Comparison of ENCODE assay signal across 11 cellular contexts in the genomic region with DNA sequence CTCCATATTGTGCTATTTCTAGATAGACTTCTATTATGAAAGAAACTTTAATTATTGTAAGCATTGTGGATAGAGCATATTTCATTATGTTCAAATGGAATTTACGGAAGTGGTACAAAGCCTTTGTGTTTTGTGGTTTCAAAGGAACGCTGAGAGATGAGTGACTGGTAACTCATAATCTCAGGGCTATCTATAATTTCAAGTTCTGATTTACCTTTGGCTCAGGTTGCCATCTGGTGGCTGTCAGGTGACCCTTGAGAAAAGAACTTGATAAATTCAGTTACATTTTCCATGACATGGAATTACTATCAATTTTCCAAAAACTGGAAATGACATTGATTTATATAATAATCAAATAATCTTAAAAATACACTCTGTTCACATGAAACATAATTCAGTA. TPM values are rescaled to one million over a fixed set of nuclear protein-coding genes. Genes with fewer than 3 reads are reported as not detected.
A peak's percentile ranks its signal among the peaks of the same experiment; 100 is the strongest.
DNase-seq lines count a peak whose midpoint lies in the region; TF ChIP-seq lines count a peak whose summit lies in the region.
"Had no signal": no experiment of that assay in that cellular context is flagged by ENCODE, and none has a peak within 500 bp of the region (broad histone marks: within the 10 kb centered on the region; RNA-seq: fewer than 3 reads in every experiment).

No MANE protein-coding gene starts in this region.

- in situ Hi-C loops in astrocyte of the spinal cord (cut with HindIII; ENCODE audit: low sequenced_read_pairs) = no loop called here

- no peaks in the 10 kb centered on the region for H3K9me3 Mint-ChIP-seq in activated T-cell treated with anti-CD3 and anti-CD28 coated beads, Interleukin-2, amount 50 U/mL, for 24 hours
- H3K9me3 Mint-ChIP-seq: CD4-positive, alpha-beta T cell; naive B cell had no signal

- no peak overlapping the region for H3K4me3 Mint-ChIP-seq in activated T-cell treated with anti-CD3 and anti-CD28 coated beads, Interleukin-2, amount 50 U/mL, for 24 hours
- H3K4me3 Mint-ChIP-seq: CD4-positive, alpha-beta T cell; naive B cell had no signal

- 94% methylated on average over 2 of the region's 2 CpGs for WGBS in esophagus muscularis mucosa

- no peak for TF ChIP-seq EP300 in esophagus muscularis mucosa (IDR thresholded peaks at IDR 0.05)

- TF ChIP-seq POLR2A in esophagus muscularis mucosa (IDR thresholded peaks at IDR 0.05; ENCODE audit: low read depth) = no peak

- no peak overlapping the region for H3K27ac ChIP-seq in C4-2B
- no peak overlapping the region for H3K27ac ChIP-seq in esophagus muscularis mucosa (replicated peaks in 1 of 4)
- H3K27ac ChIP-seq: tibial artery had no signal

- no peaks in the 10 kb centered on the region for H3K36me3 ChIP-seq in esophagus muscularis mucosa
- H3K36me3 ChIP-seq: tibial artery had no signal

- H3K36me3 Mint-ChIP-seq in activated T-cell treated with anti-CD3 and anti-CD28 coated beads, Interleukin-2, amount 50 U/mL, for 24 hours (ENCODE audit: low read depth) = no peaks in the 10 kb centered on the region
- H3K36me3 Mint-ChIP-seq: naive B cell had no signal

- H3K9me3 ChIP-seq in esophagus muscularis mucosa = no peaks in the 10 kb centered on the region
- H3K9me3 ChIP-seq: tibial artery had no signal

- TF ChIP-seq CTCF in C4-2B (conservative IDR thresholded peaks at IDR 0.05) (peak; percentile 70), GM12873 (IDR thresholded peaks at IDR 0.05; ENCODE audit: insufficient read depth, low read depth, low read length, missing control alignments) (peak; percentile 20), astrocyte of the spinal cord (IDR thresholded peaks at IDR 0.05; ENCODE audit: low read depth, low read length) (no peak), esophagus muscularis mucosa (IDR thresholded peaks at IDR 0.05) (no peak)

- intact Hi-C loops in esophagus muscularis mucosa (cut with DNase I) = loop anchor here (5.0 kb wide), 1 partner anchor 786 kb away; no protein-coding TSS in a partner anchor

- DNase-seq in NCI-H1105 treated with DMSO at 0.1 percent for 48 hours (lab: John Stamatoyannopoulos, UW) (peak; percentile 64), astrocyte of the spinal cord (ENCODE audit: low read depth, low spot score) (peak; percentile 17), esophagus muscularis mucosa (ENCODE audit: extremely low spot score) (no peak), foreskin melanocyte (no peak), NCI-H2196 treated with DMSO at 0.1 percent for 48 hours (lab: John Stamatoyannopoulos, UW; ENCODE audit: unreplicated experiment) (no peak)
- no peak for DNase-seq in activated T-cell treated with anti-CD3 and anti-CD28 coated beads, Interleukin-2, amount 50 U/mL, for 24 hours
- DNase-seq: CD4-positive, alpha-beta T cell; naive B cell; tibial artery had no signal

- H3K27ac Mint-ChIP-seq in activated T-cell treated with anti-CD3 and anti-CD28 coated beads, Interleukin-2, amount 50 U/mL, for 24 hours = no peak overlapping the region
- H3K27ac Mint-ChIP-seq: CD4-positive, alpha-beta T cell; naive B cell had no signal

- H3K27me3 ChIP-seq in esophagus muscularis mucosa = no peaks in the 10 kb centered on the region

- H3K4me1 ChIP-seq in esophagus muscularis mucosa = peaks cover 0 to 9% (median 0%) of the 10 kb centered on the region in 4 donors
- H3K4me1 ChIP-seq: tibial artery had no signal

- H3K4me3 ChIP-seq in astrocyte of the spinal cord (ENCODE audit: low read depth, low read length) (no peak overlapping the region), esophagus muscularis mucosa (no peak overlapping the region)
- H3K4me3 ChIP-seq: tibial artery had no signal

- peaks cover 25% of the 10 kb centered on the region for H3K27me3 Mint-ChIP-seq in activated T-cell treated with anti-CD3 and anti-CD28 coated beads, Interleukin-2, amount 50 U/mL, for 24 hours

- H3K4me1 Mint-ChIP-seq in activated T-cell treated with anti-CD3 and anti-CD28 coated beads, Interleukin-2, amount 50 U/mL, for 24 hours (ENCODE audit: low read depth) = no peaks in the 10 kb centered on the region
- H3K4me1 Mint-ChIP-seq: naive B cell had no signal

RNA-seq across cellular contexts. Expression of a gene that starts 12.2 kb away (rescaled TPM):
- 1 to 10 TPM in 3 of 4 donors, under 1 TPM in 1; 0.78 to 4.2 (median 2.4) TPM for total RNA-seq in esophagus muscularis mucosa
- total RNA-seq: CD4-positive, alpha-beta T cell had no signal

Comparison
In these comparisons a context has a peak if more than half of its experiments do, and no peak if none do; other contexts are left out.
1. CTCF ChIP-seq: peak in C4-2B (single experiment) and GM12873 (single experiment); none in astrocyte of the spinal cord (single experiment) and esophagus muscularis mucosa (0 of 3).
2. DNase-seq: peak in NCI-H1105 treated with DMSO at 0.1 percent for 48 hours (single experiment) and astrocyte of the spinal cord (single experiment); none in esophagus muscularis mucosa (single experiment), foreskin melanocyte (single experiment), activated T-cell treated with anti-CD3 and anti-CD28 coated beads, Interleukin-2, amount 50 U/mL, for 24 hours (single experiment) and NCI-H2196 treated with DMSO at 0.1 percent for 48 hours (single experiment).